Comparison of ENCODE assay signal across 7 cellular contexts in the genomic region with DNA sequence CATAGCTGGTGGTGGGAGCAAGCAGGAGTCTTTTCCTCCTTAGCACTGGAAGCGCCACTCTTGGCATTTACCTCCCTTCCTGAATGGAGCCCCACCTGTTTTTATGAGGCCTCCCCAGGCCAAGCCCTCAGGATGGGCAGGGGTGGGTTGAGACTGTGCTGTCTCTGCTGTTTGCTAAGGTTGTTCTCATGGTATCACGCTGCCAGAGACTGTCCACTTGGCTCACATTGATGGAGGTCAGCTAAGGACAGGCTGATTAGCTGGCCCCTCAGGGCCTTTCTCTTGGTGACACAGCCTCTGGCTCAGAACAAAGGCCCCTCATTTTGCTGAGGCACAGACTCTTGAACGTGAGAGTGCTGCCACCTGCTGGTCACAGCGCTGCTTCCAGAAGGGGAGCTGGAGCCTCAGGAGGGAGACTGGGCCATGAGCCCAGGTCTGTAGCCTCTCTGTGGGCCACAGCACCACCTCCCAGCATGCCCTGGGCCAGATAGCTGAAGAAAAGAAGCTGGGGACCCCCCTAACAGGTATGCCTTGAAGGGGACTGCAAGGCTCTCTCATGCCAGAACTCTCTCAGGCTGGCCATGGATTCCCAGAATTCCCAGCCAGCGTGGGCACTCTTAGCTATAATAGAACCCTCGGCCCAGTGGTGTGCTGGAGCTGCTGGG.
A peak's percentile ranks its signal among the peaks of the same experiment; 100 is the strongest.
DNase-seq lines count a peak whose midpoint lies in the region; ATAC-seq, FAIRE-seq and TF ChIP-seq lines count a peak whose summit lies in the region.

No MANE protein-coding gene starts in this region.

- intact Hi-C loops in sigmoid colon (cut with DNase I): loop anchor here (1.0 to 2.0 kb wide), 3 partner anchors 124 to 346 kb away; no protein-coding TSS in a partner anchor

- peaks cover 0 to 3% (median 0%) of the 10 kb centered on the region in 4 donors for H3K4me1 ChIP-seq in sigmoid colon

- H3K4me1 Mint-ChIP-seq in T-helper 17 cell: peaks cover 5% of the 10 kb centered on the region

- H3K4me3 Mint-ChIP-seq in T-helper 17 cell: no peak overlapping the region

- no peaks in the 10 kb centered on the region for H3K27me3 Mint-ChIP-seq in T-helper 17 cell

- no peaks in the 10 kb centered on the region for H3K27me3 ChIP-seq in sigmoid colon

- H3K27ac ChIP-seq in sigmoid colon: no peak overlapping the region

- H3K36me3 Mint-ChIP-seq in T-helper 17 cell (ENCODE audit: low read depth): no peaks in the 10 kb centered on the region

- no peak overlapping the region for H3K4me3 ChIP-seq in sigmoid colon

- H3K36me3 ChIP-seq in sigmoid colon: no peaks in the 10 kb centered on the region

- peak; percentile 83 for ATAC-seq in HG02763 (IDR thresholded peaks at IDR 0.05; ENCODE audit: unreplicated experiment)
- ATAC-seq in T-helper 17 cell: peak; percentile 95

- no peaks in the 10 kb centered on the region for H3K9me3 ChIP-seq in T-helper 17 cell (ENCODE audit: control insufficient read depth, low read length, poor library complexity, severe bottlenecking)
- H3K9me3 ChIP-seq in sigmoid colon: no peaks in the 10 kb centered on the region

- WGBS in sigmoid colon, 2 donors: 25 to 37% methylated on average over 6 of the region's 6 CpGs

- peak; percentile 60 to 89 (median 78) for TF ChIP-seq CTCF in sigmoid colon (IDR thresholded peaks at IDR 0.05)

- DNase-seq in GM12892 (ENCODE audit: insufficient read length) (peak; percentile 66), NCI-H1436 treated with DMSO at 0.1 percent for 48 hours (lab: John Stamatoyannopoulos, UW) (peak; percentile 61), T-helper 17 cell (peak; percentile 67 to 86 (median 70)), anterior cingulate cortex (lab: John Stamatoyannopoulos, UW) (peak in 54 of 58 donors; percentile 20 to 95 (median 74)), hepatic stellate cell (ENCODE audit: low spot score) (peak; percentile 78), sigmoid colon (peak; percentile 88)

- TF ChIP-seq POLR2A in GM12892 (IDR thresholded peaks at IDR 0.05; ENCODE audit: low read depth, low read length): no peak
- TF ChIP-seq POLR2A in sigmoid colon (IDR thresholded peaks at IDR 0.05): no peak

- TF ChIP-seq EP300 in sigmoid colon (IDR thresholded peaks at IDR 0.05): no peak

- no peak overlapping the region for H3K27ac Mint-ChIP-seq in T-helper 17 cell

- peak; percentile 86 for FAIRE-seq in GM12892 (lab: Jason Lieb, UNC)
